ENCODE assay signal across 1 cellular context in the genomic region with DNA sequence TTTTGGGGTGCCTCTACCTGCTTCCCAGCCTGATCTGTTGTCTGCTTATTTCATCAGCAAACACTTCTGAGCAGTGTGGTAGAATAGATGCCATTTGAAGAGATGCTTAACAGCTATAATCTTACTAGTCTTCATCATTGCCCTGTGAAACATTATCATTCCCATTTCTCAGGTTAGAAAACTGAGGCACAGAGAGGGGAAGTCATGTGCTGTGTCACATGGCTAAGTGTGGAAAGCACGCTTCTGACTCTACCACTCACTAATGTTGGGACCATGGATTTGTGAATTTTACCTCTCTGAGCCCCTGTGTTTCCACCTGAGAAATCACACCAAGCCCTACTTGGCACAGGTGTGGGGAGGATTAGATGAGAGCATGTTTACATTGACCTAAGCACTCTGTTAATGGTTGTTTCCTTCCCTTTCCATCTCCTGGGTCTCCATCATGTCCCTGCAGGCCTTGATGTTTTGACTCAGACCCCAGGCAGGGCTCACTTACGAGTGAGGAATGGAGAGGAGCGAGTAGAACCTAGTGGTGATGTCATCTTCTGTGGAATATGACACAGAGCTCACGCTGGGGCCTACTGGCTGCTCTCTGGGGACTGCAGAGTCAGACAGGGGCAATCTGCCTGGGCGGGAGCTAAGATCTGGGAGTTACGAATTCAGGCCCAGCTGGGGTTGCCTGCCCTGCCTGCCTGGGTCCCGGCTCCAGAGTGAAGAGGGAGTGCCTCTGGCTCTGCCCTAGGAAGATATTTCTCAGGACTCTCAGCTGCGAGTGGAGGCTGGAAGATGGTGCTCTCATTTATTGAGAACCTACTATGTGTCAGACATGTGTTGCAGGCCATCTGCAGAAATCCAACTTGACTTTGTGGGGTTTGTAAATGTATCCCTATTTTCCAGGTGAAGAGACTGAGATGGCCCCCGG.
TF ChIP-seq lines count a peak whose summit lies in the region.

No MANE protein-coding gene starts in this region.

TF ChIP-seq in IMR-90, 13 proteins besides CTCF, POLR2A, EP300 and RAD21 (continued from another document):
- TF ChIP-seq CHD1 (IDR thresholded peaks at IDR 0.05; ENCODE audit: low read depth, low read length) = no peak
- no peak for TF ChIP-seq RCOR1 (IDR thresholded peaks at IDR 0.05; ENCODE audit: insufficient replicate concordance, low read length)
- TF ChIP-seq BHLHE40 (IDR thresholded peaks at IDR 0.05; ENCODE audit: low read depth, low read length) = no peak
- TF ChIP-seq MAZ (IDR thresholded peaks at IDR 0.05; ENCODE audit: borderline replicate concordance, low read depth, low read length) = no peak
- TF ChIP-seq CEBPB (IDR thresholded peaks at IDR 0.05; ENCODE audit: low read depth, low read length) = no peak
TF ChIP-seq in IMR-90: peak in this region for 0.
